ENCODE assay signal across 8 cellular contexts in genomic region chr7:111098011-111098925, GRCh38. TPM values are rescaled to one million over a fixed set of nuclear protein-coding genes. Genes with fewer than 3 reads are reported as not detected.
DNase-seq lines count a peak whose midpoint lies in the region; ATAC-seq and TF ChIP-seq lines count a peak whose summit lies in the region.

No MANE protein-coding gene starts in this region.

- ATAC-seq in GM18502 (IDR thresholded peaks at IDR 0.05; ENCODE audit: poor library complexity, unreplicated experiment) = peak; percentile 70
- peak; percentile 71 for ATAC-seq in HG02870 (IDR thresholded peaks at IDR 0.05; ENCODE audit: unreplicated experiment)
- ATAC-seq in sciatic nerve = peak; percentile 42

- H3K4me3 ChIP-seq in AG04449 (ENCODE audit: low read depth, low read length) = no peak overlapping the region
- no peak overlapping the region for H3K4me3 ChIP-seq in fibroblast of villous mesenchyme (ENCODE audit: low read depth, low read length)

- TF ChIP-seq CTCF in AG04449 (IDR thresholded peaks at IDR 0.05; ENCODE audit: insufficient read depth, low read length, missing control alignments) = peak; percentile 67
- TF ChIP-seq CTCF in fibroblast of villous mesenchyme (IDR thresholded peaks at IDR 0.05; ENCODE audit: insufficient read depth, low read depth, low read length) = peak; percentile 55

- no peak for DNase-seq in AG04449 (ENCODE audit: low read depth, low spot score)
- peak; percentile 23 for DNase-seq in NCI-H460 (ENCODE audit: extremely low read depth, low read depth)
- DNase-seq in activated T-cell treated with anti-CD3 and anti-CD28 coated beads for 4 hours = peak; percentile 48
- DNase-seq in fibroblast of villous mesenchyme (ENCODE audit: low read depth) = no peak
- no peak for DNase-seq in sciatic nerve (ENCODE audit: low spot score)
- no peak for DNase-seq in LoVo (ENCODE audit: low spot score)

- POLR2A ChIA-PET in AG04449 (lab: Yijun Ruan, JAX) = no interaction called here

- CTCF ChIA-PET in AG04449 (lab: Yijun Ruan, JAX) = interaction anchor here (0.7 to 2.7 kb wide), 13 partner anchors 10 to 1255 kb away, joined by 3 to 7 read pairs (median 4); no protein-coding TSS in a partner anchor

- intact Hi-C loops in sciatic nerve (cut with DNase I) = no loop called here

RNA-seq across cellular contexts. Expression of gene LRRN3, which starts 7.3 kb away (rescaled TPM):
- not detected in 2 replicates for total RNA-seq in NCI-H460 (2014; rRNA removed; shearing (Covaris generic))
- not detected in 2 replicates for polyA plus RNA-seq in NCI-H460 (2014; cell fraction: nucleus; rRNA removed)
- total RNA-seq in fibroblast of villous mesenchyme (0.64 and 0.86 TPM in 2 replicates), sciatic nerve (0.31 TPM)

Comparison
In these comparisons a context has a peak if more than half of its experiments do, and no peak if none do; other contexts are left out.
1. DNase-seq: peak in NCI-H460 (single experiment) and activated T-cell treated with anti-CD3 and anti-CD28 coated beads for 4 hours (single experiment); none in AG04449 (single experiment), fibroblast of villous mesenchyme (single experiment), sciatic nerve (single experiment) and LoVo (single experiment).
2. Peak in every context shown above with its lines, with median percentiles within 50 percentile points of each other: ATAC-seq.